15 cellular contexts compared by ENCODE assay signal in the genomic region with DNA sequence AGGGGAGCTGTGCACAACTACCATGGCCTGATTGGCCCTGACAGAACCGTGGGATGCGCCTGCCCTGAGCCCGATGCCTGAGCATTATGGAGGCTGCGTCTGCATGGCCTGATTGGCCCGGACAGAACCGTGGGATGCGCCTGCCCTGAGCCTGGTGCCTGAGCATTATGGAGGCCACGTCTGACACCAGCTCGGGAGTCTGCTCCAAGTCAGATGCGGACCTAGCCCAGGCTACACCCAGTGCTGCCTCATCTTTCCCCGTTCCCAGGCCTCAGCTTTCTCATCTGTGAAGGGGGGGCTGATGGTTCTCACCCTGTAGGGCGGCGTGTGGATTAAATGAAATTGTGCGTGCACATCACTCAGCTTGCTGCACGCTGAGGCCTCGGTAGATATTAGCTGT.
"Had no signal": no experiment of that assay in that cellular context is flagged by ENCODE, and none has a peak within 500 bp of the region (broad histone marks: within the 10 kb centered on the region; RNA-seq: fewer than 3 reads in every experiment).

No MANE protein-coding gene starts in this region.

- H3K4me3 Mint-ChIP-seq: activated CD4-positive, alpha-beta memory T cell treated with anti-CD3 and anti-CD28 coated beads for 36 hours; activated T-helper 17 cell treated with anti-CD3 and anti-CD28 coated beads, Interleukin-2, amount 50 U/mL, for 72 hours; brain; memory B cell; stimulated activated naive CD8-positive, alpha-beta T cell treated with anti-CD3 and anti-CD28 coated beads, Interleukin-15, amount 100 ng/mL, for 72 hours had no signal

- ATAC-seq: activated CD4-positive, CD25-positive, alpha-beta regulatory T cell treated with anti-CD3 and anti-CD28 coated beads, Interleukin-2, amount 50 U/mL, for 24 hours; activated naive CD4-positive, alpha-beta T cell treated with anti-CD3 and anti-CD28 coated beads, Interleukin-2, amount 50 U/mL, for 72 hours; activated T-helper 17 cell treated with anti-CD3 and anti-CD28 coated beads, Interleukin-2, amount 50 U/mL, for 72 hours; stimulated activated naive CD8-positive, alpha-beta T cell treated with anti-CD3 and anti-CD28 coated beads, Interleukin-15, amount 100 ng/mL, for 72 hours had no signal

- H3K27ac Mint-ChIP-seq: activated CD4-positive, alpha-beta memory T cell treated with anti-CD3 and anti-CD28 coated beads for 36 hours; activated naive CD4-positive, alpha-beta T cell treated with anti-CD3 and anti-CD28 coated beads, Interleukin-2, amount 50 U/mL, for 72 hours; activated T-helper 17 cell treated with anti-CD3 and anti-CD28 coated beads, Interleukin-2, amount 50 U/mL, for 72 hours; brain; memory B cell; stimulated activated naive CD8-positive, alpha-beta T cell treated with anti-CD3 and anti-CD28 coated beads, Interleukin-15, amount 100 ng/mL, for 72 hours had no signal

- DNase-seq: activated CD4-positive, alpha-beta memory T cell treated with anti-CD3 and anti-CD28 coated beads for 36 hours; amygdala; cerebellar nuclear complex; foreskin melanocyte; stimulated activated CD4-positive, alpha-beta T cell treated with anti-CD3 and anti-CD28 coated beads, Interleukin-4, amount 100 ng/mL, for 4 hours had no signal

- H3K27me3 Mint-ChIP-seq: activated CD4-positive, alpha-beta memory T cell treated with anti-CD3 and anti-CD28 coated beads for 36 hours; activated T-helper 17 cell treated with anti-CD3 and anti-CD28 coated beads, Interleukin-2, amount 50 U/mL, for 72 hours; brain; memory B cell; stimulated activated naive CD8-positive, alpha-beta T cell treated with anti-CD3 and anti-CD28 coated beads, Interleukin-15, amount 100 ng/mL, for 72 hours had no signal

- H3K4me1 ChIP-seq: vagina had no signal

- H3K9me3 Mint-ChIP-seq: activated T-helper 17 cell treated with anti-CD3 and anti-CD28 coated beads, Interleukin-2, amount 50 U/mL, for 72 hours; stimulated activated naive CD8-positive, alpha-beta T cell treated with anti-CD3 and anti-CD28 coated beads, Interleukin-15, amount 100 ng/mL, for 72 hours had no signal

- H3K4me3 ChIP-seq: dorsolateral prefrontal cortex, ovary, thoracic aorta, vagina had no signal

- H3K9me3 ChIP-seq: ovary, thoracic aorta, vagina had no signal

- H3K27ac ChIP-seq: dorsolateral prefrontal cortex, ovary, thoracic aorta, vagina had no signal

- H3K36me3 ChIP-seq: ovary had no signal

- H3K27me3 ChIP-seq: dorsolateral prefrontal cortex, ovary, vagina had no signal
